8 cellular contexts compared by ENCODE assay signal in the genomic region with DNA sequence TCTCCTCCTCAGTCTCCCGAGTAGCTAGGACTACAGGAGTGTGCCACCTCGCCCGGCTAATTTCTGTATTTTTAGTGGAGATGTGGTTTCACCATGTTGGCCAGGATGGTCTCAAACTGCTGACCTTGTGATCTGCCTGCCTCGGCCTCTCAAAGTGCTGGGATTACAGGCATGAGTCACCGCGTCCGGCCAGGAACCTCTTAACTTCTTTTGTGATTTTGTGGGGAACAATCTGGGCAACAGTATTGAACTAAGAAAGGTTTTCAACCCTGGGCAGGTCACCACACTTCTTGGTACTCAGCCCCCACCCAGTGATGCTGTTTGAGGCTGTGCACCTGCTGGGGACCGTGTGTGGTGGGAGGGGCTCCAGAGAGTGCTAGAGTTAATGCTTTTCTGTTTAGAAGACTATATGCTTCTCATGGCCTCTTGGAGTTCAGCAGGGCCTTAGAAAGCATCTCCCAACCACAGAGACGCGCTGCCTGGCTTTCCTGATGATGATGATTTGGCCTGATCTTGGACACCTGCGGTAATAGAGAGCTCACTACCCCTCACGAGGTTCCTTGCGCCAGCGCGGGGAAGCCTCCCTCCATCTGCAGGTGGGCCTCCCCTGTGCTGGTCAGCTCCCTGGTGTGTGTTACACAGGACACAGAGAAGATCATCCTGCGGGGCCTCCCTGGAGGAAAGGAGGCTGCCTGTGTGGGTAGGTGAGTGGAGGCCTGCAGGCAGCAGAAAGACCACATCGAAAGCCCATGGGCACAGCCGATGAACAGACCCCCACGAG. TPM values are rescaled to one million over a fixed set of nuclear protein-coding genes. Genes with fewer than 3 reads are reported as not detected.
DNase-seq lines count a peak whose midpoint lies in the region; ATAC-seq, FAIRE-seq and TF ChIP-seq lines count a peak whose summit lies in the region.

No MANE protein-coding gene starts in this region.

- H3K9me3 Mint-ChIP-seq in T-helper 2 cell treated with Interferon-gamma antibody and Interleukin-4, amounts not matched to agents 5 μg/mL and 100 μg/mL, for 36 hours, result no peaks in the 10 kb centered on the region

- no peaks in the 10 kb centered on the region for H4K20me1 ChIP-seq in endothelial cell of umbilical vein (replicated peaks; ENCODE audit: control insufficient read depth, extremely low read depth, insufficient read depth, low read length)

- POLR2A ChIA-PET in Panc1 (lab: Charles Lee) (no interaction called here), endothelial cell of umbilical vein (lab: Charles Lee) (no interaction called here)

- CTCF ChIA-PET in Panc1 (lab: Charles Lee) (no interaction called here), endothelial cell of umbilical vein (lab: Charles Lee) (interaction anchor here (0.7 to 5.6 kb wide), 14 partner anchors 8 to 85 kb away, joined by 3 to 36 read pairs (median 4); partner anchors contain the start of genes HDAC10 and PLXNB2)

- H3K27me3 Mint-ChIP-seq in T-helper 2 cell treated with Interferon-gamma antibody and Interleukin-4, amounts not matched to agents 5 μg/mL and 100 μg/mL, for 36 hours (ENCODE audit: low read depth), result peaks cover 16% of the 10 kb centered on the region

- in situ Hi-C loops in Panc1 (cut with HindIII; ENCODE audit: low pct_unique_long_range_greater_than_20kb, low sequenced_read_pairs), result no loop called here

- H3K9me1 ChIP-seq in endothelial cell of umbilical vein (replicated peaks; ENCODE audit: control insufficient read depth, extremely low read depth, insufficient read depth, low read length), result no peaks in the 10 kb centered on the region

- TF ChIP-seq POLR2A in endothelial cell of umbilical vein (IDR thresholded peaks at IDR 0.05; ENCODE audit: low read depth, low read length), result no peak

- H3K4me1 ChIP-seq in Panc1 (ENCODE audit: control insufficient read depth, insufficient read depth, low read length) (no peaks in the 10 kb centered on the region; the same call in 1 of the 2 replicates), endothelial cell of umbilical vein (ENCODE audit: control insufficient read depth, extremely low read depth, insufficient read depth, low read length) (peaks cover 9% of the 10 kb centered on the region), skeletal muscle satellite cell (ENCODE audit: control insufficient read depth, insufficient read depth, low read length) (peaks cover 21% of the 10 kb centered on the region), colonic mucosa (peaks cover 3% of the 10 kb centered on the region)

- H3K27ac ChIP-seq in Panc1 (ENCODE audit: low read length) (peak overlapping the region; percentile 54; the same call in 1 of the 2 replicates), endothelial cell of umbilical vein (ENCODE audit: insufficient read depth, low read depth, low read length) (no peak overlapping the region), colonic mucosa (no peak overlapping the region)

- intact Hi-C loops in Panc1 (cut with micrococcal nuclease; ENCODE audit: unreplicated experiment), result no loop called here
- intact Hi-C loops in endothelial cell of umbilical vein (cut with micrococcal nuclease), result loop anchor here (1.0 to 2.0 kb wide), 4 partner anchors 17 to 55 kb away; partner anchors contain the start of genes MAPK11 and PPP6R2
- intact Hi-C loops in colonic mucosa (cut with DNase I), result loop anchor here (2.0 kb wide), 1 partner anchor 51 kb away; no protein-coding TSS in a partner anchor
- intact Hi-C loops in left cardiac atrium (cut with DNase I), result loop anchor here (2.0 to 5.0 kb wide), 2 partner anchors 48 to 49 kb away; no protein-coding TSS in a partner anchor

- DNase-seq in T-helper 2 cell treated with Interferon-gamma antibody and Interleukin-4, amounts not matched to agents 5 μg/mL and 100 μg/mL, for 36 hours (ENCODE audit: low spot score), result no peak
- DNase-seq in T-helper 2 cell (no peak), Panc1 (ENCODE audit: low read depth, low spot score) (no peak), endothelial cell of umbilical vein (ENCODE audit: low read depth, low spot score) (no peak), colonic mucosa (no peak), left cardiac atrium (no peak)

- H3K27me3 ChIP-seq in Panc1 (ENCODE audit: control insufficient read depth, insufficient read depth, low read length), result no peaks in the 10 kb centered on the region
- no peaks in the 10 kb centered on the region for H3K27me3 ChIP-seq in endothelial cell of umbilical vein (ENCODE audit: control insufficient read depth in 2 of 2, insufficient read depth in 2 of 2, low read length in 2 of 2)
- no peaks in the 10 kb centered on the region for H3K27me3 ChIP-seq in skeletal muscle satellite cell (ENCODE audit: control insufficient read depth, insufficient read depth, low read length)
- H3K27me3 ChIP-seq in colonic mucosa, result no peaks in the 10 kb centered on the region

- no peak for ATAC-seq in Panc1
- no peak for ATAC-seq in GM21515 (IDR thresholded peaks at IDR 0.05; ENCODE audit: unreplicated experiment)
- ATAC-seq in left cardiac atrium, result no peak

- H3K4me3 ChIP-seq in Panc1 (ENCODE audit: low read depth in 2 of 2, low read length in 2 of 2) (peak overlapping the region; percentile 52 to 59), endothelial cell of umbilical vein (replicated peaks in 1 of 3; ENCODE audit: insufficient read depth in 1 of 3, low read depth in 1 of 3, low read length in 3 of 3) (no peak overlapping the region), skeletal muscle satellite cell (ENCODE audit: low read length) (peak overlapping the region; percentile 97), colonic mucosa (no peak overlapping the region)

- no peak overlapping the region for H3K27ac Mint-ChIP-seq in T-helper 2 cell treated with Interferon-gamma antibody and Interleukin-4, amounts not matched to agents 5 μg/mL and 100 μg/mL, for 36 hours

- H3K4me2 ChIP-seq in endothelial cell of umbilical vein (ENCODE audit: insufficient read depth, low read length), result no peak overlapping the region
- peak overlapping the region; percentile 99 for H3K4me2 ChIP-seq in skeletal muscle satellite cell (ENCODE audit: low read length)

- BruUV-seq in Panc1 (replicated peaks; lab: Mats Ljungman, UMichigan) (no TSS peak), endothelial cell of umbilical vein (replicated peaks; lab: Mats Ljungman, UMichigan) (no TSS peak)

- dilution Hi-C loops in endothelial cell of umbilical vein (cut with MboI; ENCODE audit: extremely low pct_ligation_motif_present, low sequenced_read_pairs), result no loop called here

- H3K9ac ChIP-seq in endothelial cell of umbilical vein (replicated peaks; ENCODE audit: extremely low read depth, insufficient read depth, low read length) (no peak overlapping the region), skeletal muscle satellite cell (ENCODE audit: low read depth, low read length) (no peak overlapping the region), colonic mucosa (ENCODE audit: low read depth in 2 of 2, low read length in 2 of 2) (no peak overlapping the region)

- FAIRE-seq in endothelial cell of umbilical vein (lab: Jason Lieb, UNC), result peak; percentile 79

- H3K4me3 Mint-ChIP-seq in T-helper 2 cell treated with Interferon-gamma antibody and Interleukin-4, amounts not matched to agents 5 μg/mL and 100 μg/mL, for 36 hours, result peak overlapping the region; percentile 84

- H3K79me2 ChIP-seq in endothelial cell of umbilical vein (ENCODE audit: control insufficient read depth, insufficient read depth, low read length), result no peaks in the 10 kb centered on the region

- no peak overlapping the region for H2AFZ ChIP-seq in endothelial cell of umbilical vein (ENCODE audit: low read depth, low read length)

- TF ChIP-seq CTCF in Panc1 (IDR thresholded peaks at IDR 0.05) (no peak), endothelial cell of umbilical vein (IDR thresholded peaks at IDR 0.05; ENCODE audit: extremely low read depth in 1 of 2, insufficient read depth in 1 of 2, low read depth in 1 of 2, low read length in 2 of 2) (no peak), colonic mucosa (IDR thresholded peaks at IDR 0.05) (no peak)

- no peaks in the 10 kb centered on the region for H3K36me3 Mint-ChIP-seq in T-helper 2 cell treated with Interferon-gamma antibody and Interleukin-4, amounts not matched to agents 5 μg/mL and 100 μg/mL, for 36 hours (ENCODE audit: low read depth)

- H3K36me3 ChIP-seq in Panc1 (ENCODE audit: control insufficient read depth, insufficient read depth, low read length) (no peaks in the 10 kb centered on the region), endothelial cell of umbilical vein (ENCODE audit: control insufficient read depth in 2 of 2, extremely low read depth in 1 of 2, insufficient read depth in 2 of 2, low read length in 2 of 2) (no peaks in the 10 kb centered on the region), skeletal muscle satellite cell (ENCODE audit: insufficient read depth, low read length) (no peaks in the 10 kb centered on the region), colonic mucosa (no peaks in the 10 kb centered on the region)

- peaks cover 5% of the 10 kb centered on the region for H3K4me1 Mint-ChIP-seq in T-helper 2 cell treated with Interferon-gamma antibody and Interleukin-4, amounts not matched to agents 5 μg/mL and 100 μg/mL, for 36 hours (ENCODE audit: low read depth)

- no peaks in the 10 kb centered on the region for H3K9me3 ChIP-seq in Panc1 (ENCODE audit: control insufficient read depth, insufficient read depth, low read depth, low read length)
- no peaks in the 10 kb centered on the region for H3K9me3 ChIP-seq in endothelial cell of umbilical vein (replicated peaks; ENCODE audit: control insufficient read depth, insufficient read depth, low read length)
- H3K9me3 ChIP-seq in skeletal muscle satellite cell (replicated peaks; ENCODE audit: low read length), result no peaks in the 10 kb centered on the region
- H3K9me3 ChIP-seq in colonic mucosa, result no peaks in the 10 kb centered on the region

RNA-seq across cellular contexts. Expression of gene DENND6B, which starts 1.2 kb away (rescaled TPM):
- total RNA-seq in Panc1 (2021; ENCODE audit: unreplicated experiment) (5.8 TPM), endothelial cell of umbilical vein (2.9 and 5.9 TPM in 2 replicates), colonic mucosa (1 to 10 TPM; 2.4 to 4.0 TPM), left cardiac atrium (1 to 10 TPM; 2.4 TPM)
- 7.2 TPM for polyA plus RNA-seq in Panc1 (2012; ENCODE audit: insufficient read length)
- 4.1 and 6.5 TPM in 2 replicates for polyA plus RNA-seq in endothelial cell of umbilical vein
- 1.4 and 2.5 TPM in 2 replicates for polyA plus RNA-seq in endothelial cell of umbilical vein (2011; cell fraction: cytosol; rRNA removed)
- polyA plus RNA-seq in endothelial cell of umbilical vein (2011; cell fraction: nucleus; rRNA removed), result 12.9 and 20.9 TPM in 2 replicates
- 1.6 and 2.6 TPM in 2 replicates for polyA plus RNA-seq in endothelial cell of umbilical vein (2012)
- 1.7 and 2.1 TPM in 2 replicates for polyA minus RNA-seq in endothelial cell of umbilical vein
- polyA minus RNA-seq in endothelial cell of umbilical vein (2011; cell fraction: cytosol; rRNA and poly(A)+ RNA removed), result 0.51 TPM
- polyA minus RNA-seq in endothelial cell of umbilical vein (2011; cell fraction: nucleus; rRNA and poly(A)+ RNA removed), result 1.4 and 3.3 TPM in 2 replicates
- 0.44 and 1.0 TPM in 2 replicates for total RNA-seq in skeletal muscle satellite cell (2012; rRNA removed)

RNA-seq across cellular contexts. Expression of gene PPP6R2, which starts 17.5 kb away (rescaled TPM):
- total RNA-seq in Panc1 (2021; ENCODE audit: unreplicated experiment), result 52.8 TPM
- 63.7 TPM for polyA plus RNA-seq in Panc1 (2012; ENCODE audit: insufficient read length)
- total RNA-seq in endothelial cell of umbilical vein, result 46.4 and 54.6 TPM in 2 replicates
- polyA plus RNA-seq in endothelial cell of umbilical vein, result 38.6 and 41.2 TPM in 2 replicates
- polyA plus RNA-seq in endothelial cell of umbilical vein (2011; cell fraction: cytosol; rRNA removed), result 29.4 and 36.5 TPM in 2 replicates
- 135 and 137 TPM in 2 replicates for polyA plus RNA-seq in endothelial cell of umbilical vein (2011; cell fraction: nucleus; rRNA removed)
- polyA plus RNA-seq in endothelial cell of umbilical vein (2012), result 27.9 and 28.3 TPM in 2 replicates
- polyA minus RNA-seq in endothelial cell of umbilical vein, result 45.8 and 51.7 TPM in 2 replicates
- 10.1 TPM for polyA minus RNA-seq in endothelial cell of umbilical vein (2011; cell fraction: cytosol; rRNA and poly(A)+ RNA removed)
- polyA minus RNA-seq in endothelial cell of umbilical vein (2011; cell fraction: nucleus; rRNA and poly(A)+ RNA removed), result 34.2 and 57.9 TPM in 2 replicates
- 48.1 and 50.7 TPM in 2 replicates for total RNA-seq in skeletal muscle satellite cell (2012; rRNA removed)
- total RNA-seq in colonic mucosa, result 10 to 100 TPM; 34.1 to 55.9 TPM
- total RNA-seq in left cardiac atrium, result 10 to 100 TPM; 40.6 to 46.2 TPM

RNA-seq across cellular contexts. Expression of gene PLXNB2, which starts 18.2 kb away (rescaled TPM):
- total RNA-seq in Panc1 (2021; ENCODE audit: unreplicated experiment), result 227 TPM
- 239 TPM for polyA plus RNA-seq in Panc1 (2012; ENCODE audit: insufficient read length)
- total RNA-seq in endothelial cell of umbilical vein, result 134 and 139 TPM in 2 replicates
- polyA plus RNA-seq in endothelial cell of umbilical vein, result 82.3 and 113 TPM in 2 replicates
- 57.8 and 72.6 TPM in 2 replicates for polyA plus RNA-seq in endothelial cell of umbilical vein (2011; cell fraction: cytosol; rRNA removed)
- polyA plus RNA-seq in endothelial cell of umbilical vein (2011; cell fraction: nucleus; rRNA removed), result 283 and 338 TPM in 2 replicates
- polyA plus RNA-seq in endothelial cell of umbilical vein (2012), result 73.1 and 80.0 TPM in 2 replicates
- 117 TPM in 2 replicates for polyA minus RNA-seq in endothelial cell of umbilical vein
- 56.3 TPM for polyA minus RNA-seq in endothelial cell of umbilical vein (2011; cell fraction: cytosol; rRNA and poly(A)+ RNA removed)
- 65.3 and 136 TPM in 2 replicates for polyA minus RNA-seq in endothelial cell of umbilical vein (2011; cell fraction: nucleus; rRNA and poly(A)+ RNA removed)
- total RNA-seq in skeletal muscle satellite cell (2012; rRNA removed), result 70.6 and 76.0 TPM in 2 replicates
- 100 to 1,000 TPM; 270 to 339 TPM for total RNA-seq in colonic mucosa
- total RNA-seq in left cardiac atrium, result 10 to 100 TPM; 76.2 to 91.5 TPM

RNA-seq across cellular contexts. Expression of gene MAPK11, which starts 55.5 kb away (rescaled TPM):
- total RNA-seq in Panc1 (2021; ENCODE audit: unreplicated experiment), result 77.7 TPM
- 105 TPM for polyA plus RNA-seq in Panc1 (2012; ENCODE audit: insufficient read length)
- total RNA-seq in endothelial cell of umbilical vein, result 26.3 and 29.4 TPM in 2 replicates
- polyA plus RNA-seq in endothelial cell of umbilical vein, result 22.8 and 30.2 TPM in 2 replicates
- 13.7 and 19.8 TPM in 2 replicates for polyA plus RNA-seq in endothelial cell of umbilical vein (2011; cell fraction: cytosol; rRNA removed)
- 47.9 and 63.7 TPM in 2 replicates for polyA plus RNA-seq in endothelial cell of umbilical vein (2011; cell fraction: nucleus; rRNA removed)
- polyA plus RNA-seq in endothelial cell of umbilical vein (2012), result 19.7 and 28.3 TPM in 2 replicates
- polyA minus RNA-seq in endothelial cell of umbilical vein, result 17.9 and 22.1 TPM in 2 replicates
- polyA minus RNA-seq in endothelial cell of umbilical vein (2011; cell fraction: cytosol; rRNA and poly(A)+ RNA removed), result 0.51 TPM
- 11.3 and 17.4 TPM in 2 replicates for polyA minus RNA-seq in endothelial cell of umbilical vein (2011; cell fraction: nucleus; rRNA and poly(A)+ RNA removed)
- 3.1 and 3.8 TPM in 2 replicates for total RNA-seq in skeletal muscle satellite cell (2012; rRNA removed)
- 1 to 10 TPM; 1.3 to 1.9 TPM for total RNA-seq in colonic mucosa
- 10 to 100 TPM; 13.3 to 15.4 TPM for total RNA-seq in left cardiac atrium

Comparison
In these comparisons a context has a peak if more than half of its experiments do, and no peak if none do; other contexts are left out.
1. H3K4me3 ChIP-seq: peak in Panc1 (2 of 2) and skeletal muscle satellite cell (single experiment); none in endothelial cell of umbilical vein (0 of 3) and colonic mucosa (single experiment).